26 cellular contexts compared by ENCODE assay signal in the genomic region with DNA sequence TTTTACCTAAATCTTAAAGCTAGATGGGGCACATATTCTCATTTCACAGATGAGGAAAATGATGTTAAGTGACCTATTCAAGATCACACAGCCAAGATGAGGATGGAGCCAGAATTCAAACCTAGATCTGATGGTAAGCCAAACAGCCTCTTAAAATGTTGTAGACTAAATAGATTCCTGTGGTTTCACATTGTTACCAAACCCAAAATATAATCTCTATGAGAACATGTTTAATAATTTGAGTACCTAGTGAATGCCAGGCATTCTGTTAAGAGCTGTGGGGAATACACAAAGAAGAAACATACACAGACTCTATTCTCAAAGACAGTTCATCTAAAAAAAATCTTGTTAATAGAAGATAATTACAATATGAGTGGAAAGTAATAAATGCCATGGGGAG. TPM values are rescaled to one million over a fixed set of nuclear protein-coding genes. Genes with fewer than 3 reads are reported as not detected.
A peak's percentile ranks its signal among the peaks of the same experiment; 100 is the strongest.
DNase-seq lines count a peak whose midpoint lies in the region; ATAC-seq and TF ChIP-seq lines count a peak whose summit lies in the region.
"Had no signal": no experiment of that assay in that cellular context is flagged by ENCODE, and none has a peak within 500 bp of the region (broad histone marks: within the 10 kb centered on the region; RNA-seq: fewer than 3 reads in every experiment).

No MANE protein-coding gene starts in this region.

- no peaks in the 10 kb centered on the region for H3K36me3 ChIP-seq in skeletal muscle tissue (ENCODE audit: control insufficient read depth in 3 of 3, insufficient read depth in 3 of 3, low read length in 3 of 3)
- H3K36me3 ChIP-seq: vagina had no signal

- H3K4me3 Mint-ChIP-seq in endothelial cell (ENCODE audit: unreplicated experiment): no peak overlapping the region
- H3K4me3 Mint-ChIP-seq: activated B cell treated with CpG ODN at 0.5 μM for 24 hours; activated naive CD8-positive, alpha-beta T cell; endodermal cell; natural killer cell had no signal

- H3K9me3 ChIP-seq in skeletal muscle tissue (ENCODE audit: control insufficient read depth in 3 of 3, low read length in 3 of 3): no peaks in the 10 kb centered on the region
- H3K9me3 ChIP-seq: body of pancreas, vagina had no signal

- TF ChIP-seq CTCF in fibroblast of the aortic adventitia (IDR thresholded peaks at IDR 0.05; ENCODE audit: insufficient read depth, low read length) (no peak), endothelial cell (IDR thresholded peaks at IDR 0.05; ENCODE audit: unreplicated experiment) (no peak)

- peak overlapping the region; percentile 41 for H3K27ac ChIP-seq in skeletal muscle tissue (ENCODE audit: low read depth, low read length)
- H3K27ac ChIP-seq: body of pancreas, PC-9, vagina had no signal

- peaks cover 13 to 23% (median 23%) of the 10 kb centered on the region in 3 donors for H3K4me1 ChIP-seq in skeletal muscle tissue (ENCODE audit: control insufficient read depth in 3 of 3, insufficient read depth in 3 of 3, low read length in 3 of 3)
- H3K4me1 ChIP-seq: body of pancreas, vagina had no signal

- no peaks in the 10 kb centered on the region for H3K27me3 ChIP-seq in skeletal muscle tissue (ENCODE audit: control insufficient read depth in 3 of 3, insufficient read depth in 3 of 3, low read length in 3 of 3)
- H3K27me3 ChIP-seq: body of pancreas, vagina had no signal

- H3K9me3 Mint-ChIP-seq in endothelial cell (ENCODE audit: unreplicated experiment): no peaks in the 10 kb centered on the region
- H3K9me3 Mint-ChIP-seq: activated B cell treated with CpG ODN at 0.5 μM for 24 hours had no signal

- H3K36me3 Mint-ChIP-seq in endothelial cell (ENCODE audit: low read depth, unreplicated experiment): no peaks in the 10 kb centered on the region
- H3K36me3 Mint-ChIP-seq: activated naive CD8-positive, alpha-beta T cell; natural killer cell had no signal

- no peak for ATAC-seq in GM18907 (IDR thresholded peaks at IDR 0.05; ENCODE audit: unreplicated experiment)
- ATAC-seq: body of pancreas, natural killer cell had no signal

- H3K4me3 ChIP-seq in fibroblast of the aortic adventitia (ENCODE audit: low read depth, low read length) (no peak overlapping the region), skeletal muscle tissue (ENCODE audit: low read length in 3 of 3) (no peak overlapping the region)
- H3K4me3 ChIP-seq: body of pancreas, PC-9, vagina had no signal

- no peak overlapping the region for H3K27ac Mint-ChIP-seq in endothelial cell (ENCODE audit: unreplicated experiment)
- H3K27ac Mint-ChIP-seq: activated B cell treated with CpG ODN at 0.5 μM for 24 hours; activated naive CD8-positive, alpha-beta T cell; activated T-helper 2 cell treated with anti-CD3 and anti-CD28 coated beads, Interferon-gamma antibody, Interleukin-2, Interleukin-4, amounts not matched to agents 10 μg/mL and 5 μg/mL and 100 μg/mL, durations not matched to agents 14 hours and 24 hours and 36 hours; endodermal cell; natural killer cell had no signal

- no peak overlapping the region for H3K9ac ChIP-seq in skeletal muscle tissue (ENCODE audit: low read depth in 1 of 3, low read length in 3 of 3)

- peaks cover 2% of the 10 kb centered on the region for H3K4me1 Mint-ChIP-seq in endothelial cell (ENCODE audit: unreplicated experiment)
- H3K4me1 Mint-ChIP-seq: activated B cell treated with CpG ODN at 0.5 μM for 24 hours, natural killer cell had no signal

- peak; percentile 17 for DNase-seq in EL
- peak; percentile 52 for DNase-seq in amniotic epithelial cell (ENCODE audit: low read depth)
- DNase-seq in fibroblast of the aortic adventitia (ENCODE audit: low read depth): peak; percentile 78
- DNase-seq in T-helper 2 cell: no peak
- no peak for DNase-seq in endothelial cell (ENCODE audit: low spot score)
- DNase-seq: activated B cell treated with CpG ODN at 0.5 μM for 24 hours; AML-193; body of pancreas; endodermal cell; GOT3; head of caudate nucleus; MV-4-11; natural killer cell; NCI-H146; NCI-H524; NK-92 treated with Interleukin-12 subunit alpha and Interleukin-12 subunit beta, amount 100 ng/mL, for 24 hours; PC-9; Right ventricle myocardium superior; stimulated activated CD4-positive, alpha-beta T cell treated with anti-CD3 and anti-CD28 coated beads, Interleukin-4, amount 100 ng/mL, for 24 hours; stimulated activated naive CD4-positive, alpha-beta T cell; SW 1271 had no signal

- peaks cover 1% of the 10 kb centered on the region for H3K27me3 Mint-ChIP-seq in endothelial cell (ENCODE audit: unreplicated experiment)
- H3K27me3 Mint-ChIP-seq: activated B cell treated with CpG ODN at 0.5 μM for 24 hours; activated naive CD8-positive, alpha-beta T cell had no signal

RNA-seq across cellular contexts. Expression of a gene that starts 25.2 kb away (rescaled TPM):
- total RNA-seq in fibroblast of the aortic adventitia (ENCODE audit: low replicate concordance) (5.4 and 6.8 TPM in 2 replicates), skeletal muscle tissue (33.9 TPM), endothelial cell (ENCODE audit: unreplicated experiment) (16.7 TPM)

Comparison
In these comparisons a context has a peak if more than half of its experiments do, and no peak if none do; other contexts are left out.
1. DNase-seq: peak in EL (single experiment), amniotic epithelial cell (single experiment) and fibroblast of the aortic adventitia (single experiment); none in T-helper 2 cell (0 of 5) and endothelial cell (single experiment).